1 cellular context compared by ENCODE assay signal in the genomic region with DNA sequence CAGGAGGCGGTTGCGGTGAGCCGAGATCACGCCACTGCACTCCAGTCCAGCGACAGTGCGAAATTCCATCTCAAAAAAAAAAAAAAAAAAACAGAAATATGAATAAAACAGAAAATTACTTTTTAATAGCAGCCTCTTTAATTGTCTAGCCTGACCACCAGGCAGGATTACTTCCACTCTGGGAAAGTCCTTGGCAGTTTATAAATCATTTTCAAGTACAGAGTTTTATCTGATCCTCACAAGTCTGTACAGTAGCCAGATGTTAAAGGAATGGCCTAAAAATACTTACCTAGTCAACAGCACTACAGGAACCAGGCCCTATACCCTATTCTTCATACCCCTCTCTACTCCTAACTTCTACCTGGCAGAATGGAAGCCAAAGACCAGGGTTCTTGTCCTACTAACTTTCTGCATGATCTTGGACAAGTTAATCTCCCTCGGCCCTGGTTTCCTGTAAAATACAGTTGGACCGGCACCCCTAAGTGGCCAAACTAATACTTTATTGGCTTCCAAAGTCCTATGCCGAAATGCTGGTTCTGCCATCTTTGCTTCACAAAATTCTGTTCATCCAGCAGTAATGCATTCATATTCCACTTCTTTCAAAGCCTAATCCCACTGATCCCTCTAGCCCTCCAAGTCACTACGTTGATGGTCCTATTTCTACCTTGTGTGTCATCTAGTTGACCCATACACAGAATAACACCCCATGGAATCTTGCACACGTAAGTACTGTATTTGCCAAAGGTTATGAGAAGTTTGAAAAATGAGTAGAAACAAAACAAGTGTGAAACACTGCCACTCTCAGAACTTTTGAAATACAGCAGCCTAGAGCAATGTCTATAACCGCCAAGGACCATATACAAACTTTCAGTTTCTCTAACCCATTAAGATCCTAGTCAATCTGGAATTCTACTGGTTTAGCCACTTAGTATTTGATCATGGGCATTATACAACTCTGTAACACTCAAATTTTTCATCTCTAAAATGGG.
TF ChIP-seq lines count a peak whose summit lies in the region.

No MANE protein-coding gene starts in this region.

TF ChIP-seq in HepG2, 621 proteins besides CTCF, POLR2A, EP300 and RAD21 (continued from another document):
- TF ChIP-seq ZNF33A (CRISPR knock-in tag; IDR thresholded peaks at IDR 0.05; ENCODE audit: borderline replicate concordance) (no peak), NCOA2 (CRISPR knock-in tag; IDR thresholded peaks at IDR 0.05) (no peak), WIZ (CRISPR knock-in tag; IDR thresholded peaks at IDR 0.05) (no peak), MTA3 (CRISPR knock-in tag; IDR thresholded peaks at IDR 0.05) (no peak), BRF2 (CRISPR knock-in tag; IDR thresholded peaks at IDR 0.05) (0 out of 2 replicates have a peak, but pooled peaks have one; percentile 46), TEF (CRISPR knock-in tag; IDR thresholded peaks at IDR 0.05) (0 out of 2 replicates have a peak, but pooled peaks have one; percentile 10), RORA (CRISPR knock-in tag; IDR thresholded peaks at IDR 0.05) (no peak), FOXM1 (CRISPR knock-in tag; IDR thresholded peaks at IDR 0.05) (no peak), CCDC6 (CRISPR knock-in tag; IDR thresholded peaks at IDR 0.05) (no peak), HCFC1 (IDR thresholded peaks at IDR 0.05; ENCODE audit: low read depth, low read length) (no peak), PRPF4 (IDR thresholded peaks at IDR 0.05; ENCODE audit: low read depth, low read length, poor library complexity, severe bottlenecking) (peak; percentile 49), ZHX2 (IDR thresholded peaks at IDR 0.05; ENCODE audit: low read depth) (no peak), ZHX2 (CRISPR knock-in tag; IDR thresholded peaks at IDR 0.05; ENCODE audit: borderline replicate concordance) (0 out of 2 replicates have a peak, but pooled peaks have one; percentile 40), ZNF264 (CRISPR knock-in tag; IDR thresholded peaks at IDR 0.05) (no peak), GLMP (CRISPR knock-in tag; IDR thresholded peaks at IDR 0.05; ENCODE audit: borderline replicate concordance) (no peak), STAT5B (CRISPR knock-in tag; IDR thresholded peaks at IDR 0.05) (no peak), MIXL1 (CRISPR knock-in tag; IDR thresholded peaks at IDR 0.05) (no peak), ZNF292 (CRISPR knock-in tag; IDR thresholded peaks at IDR 0.05; ENCODE audit: borderline replicate concordance, low read depth) (no peak), MNT (IDR thresholded peaks at IDR 0.05) (no peak), ZNF20 (CRISPR knock-in tag; IDR thresholded peaks at IDR 0.05) (no peak), POLR2G (IDR thresholded peaks at IDR 0.05; ENCODE audit: low read depth, low read length) (peak; percentile 56), CEBPG (CRISPR knock-in tag; IDR thresholded peaks at IDR 0.05) (no peak), ZBTB3 (CRISPR knock-in tag; IDR thresholded peaks at IDR 0.05; ENCODE audit: borderline replicate concordance, low read depth) (no peak)
- TF ChIP-seq, protein P1, sequence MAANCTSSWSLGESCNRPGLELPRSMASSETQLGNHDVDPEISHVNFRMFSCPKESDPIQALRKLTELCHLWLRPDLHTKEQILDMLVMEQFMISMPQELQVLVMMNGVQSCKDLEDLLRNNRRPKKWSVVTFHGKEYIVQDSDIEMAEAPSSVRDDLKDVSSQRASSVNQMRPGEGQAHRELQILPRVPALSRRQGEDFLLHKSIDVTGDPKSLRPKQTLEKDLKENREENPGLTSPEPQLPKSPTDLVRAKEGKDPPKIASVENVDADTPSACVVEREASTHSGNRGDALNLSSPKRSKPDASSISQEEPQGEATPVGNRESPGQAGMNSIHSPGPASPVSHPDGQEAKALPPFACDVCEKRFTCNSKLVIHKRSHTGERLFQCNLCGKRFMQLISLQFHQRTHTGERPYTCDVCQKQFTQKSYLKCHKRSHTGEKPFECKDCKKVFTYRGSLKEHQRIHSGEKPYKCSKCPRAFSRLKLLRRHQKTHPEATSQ (CRISPR knock-in tag; IDR thresholded peaks at IDR 0.05; ENCODE audit: borderline replicate concordance), result no peak
- TF ChIP-seq, protein P2, sequence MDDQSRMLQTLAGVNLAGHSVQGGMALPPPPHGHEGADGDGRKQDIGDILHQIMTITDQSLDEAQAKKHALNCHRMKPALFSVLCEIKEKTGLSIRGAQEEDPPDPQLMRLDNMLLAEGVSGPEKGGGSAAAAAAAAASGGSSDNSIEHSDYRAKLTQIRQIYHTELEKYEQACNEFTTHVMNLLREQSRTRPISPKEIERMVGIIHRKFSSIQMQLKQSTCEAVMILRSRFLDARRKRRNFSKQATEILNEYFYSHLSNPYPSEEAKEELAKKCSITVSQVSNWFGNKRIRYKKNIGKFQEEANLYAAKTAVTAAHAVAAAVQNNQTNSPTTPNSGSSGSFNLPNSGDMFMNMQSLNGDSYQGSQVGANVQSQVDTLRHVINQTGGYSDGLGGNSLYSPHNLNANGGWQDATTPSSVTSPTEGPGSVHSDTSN (CRISPR knock-in tag; IDR thresholded peaks at IDR 0.05; ENCODE audit: borderline replicate concordance), result no peak
- TF ChIP-seq, protein P3, sequence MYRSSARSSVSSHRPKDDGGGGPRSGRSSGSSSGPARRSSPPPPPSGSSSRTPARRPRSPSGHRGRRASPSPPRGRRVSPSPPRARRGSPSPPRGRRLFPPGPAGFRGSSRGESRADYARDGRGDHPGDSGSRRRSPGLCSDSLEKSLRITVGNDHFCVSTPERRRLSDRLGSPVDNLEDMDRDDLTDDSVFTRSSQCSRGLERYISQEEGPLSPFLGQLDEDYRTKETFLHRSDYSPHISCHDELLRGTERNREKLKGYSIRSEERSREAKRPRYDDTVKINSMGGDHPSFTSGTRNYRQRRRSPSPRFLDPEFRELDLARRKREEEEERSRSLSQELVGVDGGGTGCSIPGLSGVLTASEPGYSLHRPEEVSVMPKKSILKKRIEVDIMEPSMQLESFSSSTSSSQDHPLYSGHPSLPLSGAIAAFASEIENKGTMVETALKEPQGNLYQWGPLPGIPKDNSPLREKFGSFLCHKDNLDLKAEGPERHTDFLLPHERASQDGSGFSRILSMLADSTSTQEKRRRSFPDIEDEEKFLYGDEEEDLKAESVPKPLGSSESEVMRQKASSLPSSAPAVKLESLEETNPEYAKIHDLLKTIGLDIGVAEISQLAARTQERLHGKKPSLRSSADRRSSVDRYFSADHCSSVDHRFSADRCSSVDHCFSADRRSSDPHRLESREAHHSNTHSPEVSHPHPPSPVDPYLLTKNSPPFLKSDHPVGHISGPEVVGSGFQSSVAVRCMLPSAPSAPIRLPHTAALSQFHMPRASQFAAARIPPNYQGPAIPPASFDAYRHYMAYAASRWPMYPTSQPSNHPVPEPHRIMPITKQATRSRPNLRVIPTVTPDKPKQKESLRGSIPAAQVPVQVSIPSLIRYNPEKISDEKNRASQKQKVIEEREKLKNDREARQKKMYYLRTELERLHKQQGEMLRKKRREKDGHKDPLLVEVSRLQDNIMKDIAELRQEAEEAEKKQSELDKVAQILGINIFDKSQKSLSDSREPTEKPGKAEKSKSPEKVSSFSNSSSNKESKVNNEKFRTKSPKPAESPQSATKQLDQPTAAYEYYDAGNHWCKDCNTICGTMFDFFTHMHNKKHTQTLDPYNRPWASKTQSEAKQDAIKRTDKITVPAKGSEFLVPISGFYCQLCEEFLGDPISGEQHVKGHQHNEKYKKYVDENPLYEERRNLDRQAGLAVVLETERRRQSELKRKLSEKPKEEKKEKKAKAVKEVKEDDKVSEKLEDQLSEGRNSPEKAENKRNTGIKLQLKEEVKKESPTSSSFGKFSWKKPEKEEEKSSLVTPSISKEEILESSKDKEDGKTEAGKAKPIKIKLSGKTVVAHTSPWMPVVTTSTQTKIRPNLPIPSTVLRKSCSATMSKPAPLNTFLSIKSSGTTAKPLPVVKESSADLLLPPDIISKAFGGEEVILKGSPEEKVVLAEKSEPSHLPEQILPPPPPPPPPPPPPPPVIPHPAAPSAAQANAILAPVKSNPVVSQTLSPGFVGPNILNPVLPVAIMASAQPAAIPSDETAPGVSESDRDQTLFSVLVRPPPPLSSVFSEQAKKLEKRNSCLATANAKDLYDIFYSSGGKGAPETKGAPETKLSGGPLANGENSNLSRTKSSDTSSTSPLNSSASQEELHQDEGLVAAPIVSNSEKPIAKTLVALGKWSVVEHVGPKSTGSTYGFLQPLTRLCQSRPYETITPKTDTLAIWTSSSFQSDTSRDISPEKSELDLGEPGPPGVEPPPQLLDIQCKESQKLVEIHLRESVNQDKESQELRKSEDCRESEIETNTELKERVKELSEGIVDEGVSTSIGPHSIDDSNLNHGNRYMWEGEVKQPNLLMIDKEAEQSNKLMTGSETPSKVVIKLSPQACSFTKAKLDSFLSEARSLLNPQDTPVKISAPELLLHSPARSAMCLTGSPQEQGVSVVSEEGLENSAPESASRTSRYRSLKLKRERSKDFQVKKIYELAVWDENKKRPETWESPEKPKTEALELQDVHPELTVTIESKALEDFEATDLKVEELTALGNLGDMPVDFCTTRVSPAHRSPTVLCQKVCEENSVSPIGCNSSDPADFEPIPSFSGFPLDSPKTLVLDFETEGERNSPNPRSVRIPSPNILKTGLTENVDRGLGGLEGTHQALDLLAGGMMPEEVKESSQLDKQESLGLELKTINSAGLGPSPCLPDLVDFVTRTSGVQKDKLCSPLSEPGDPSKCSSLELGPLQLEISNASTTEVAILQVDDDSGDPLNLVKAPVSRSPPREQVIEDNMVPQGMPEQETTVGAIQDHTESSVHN (CRISPR knock-in tag; IDR thresholded peaks at IDR 0.05), result no peak
TF ChIP-seq in HepG2: peak in this region for 30.
